ENCODE assay signal across 14 cellular contexts in genomic region chr14:53458368-53458814, GRCh38.
DNase-seq lines count a peak whose midpoint lies in the region; ATAC-seq and TF ChIP-seq lines count a peak whose summit lies in the region.
"Had no signal": no experiment of that assay in that cellular context is flagged by ENCODE, and none has a peak within 500 bp of the region (broad histone marks: within the 10 kb centered on the region; RNA-seq: fewer than 3 reads in every experiment).

No MANE protein-coding gene starts in this region.

- DNase-seq in GM23248 (peak; percentile 53), fibroblast of pulmonary artery (ENCODE audit: low read depth) (peak; percentile 69), skeletal muscle cell (ENCODE audit: low read depth) (peak; percentile 17), NOMO-1 treated with DMSO at 0.1 percent for 48 hours (lab: John Stamatoyannopoulos, UW; ENCODE audit: unreplicated experiment) (no peak), Kasumi-1 (lab: John Stamatoyannopoulos, UW) (no peak)
- no peak for DNase-seq in stimulated activated CD4-positive, alpha-beta T cell treated with anti-CD3 and anti-CD28 coated beads, Interleukin-4, amount 100 ng/mL, for 4 hours
- DNase-seq: activated CD8-positive, alpha-beta memory T cell treated with anti-CD3 and anti-CD28 coated beads, Interleukin-2, amount 10 ng/mL, durations not matched to agents 7 days and 5 days; anterior cingulate cortex; GF-D8; NCI-H2171; T-cell had no signal

- H3F3A ChIP-seq in GM23248 (ENCODE audit: insufficient read depth): peaks cover 9% of the 10 kb centered on the region

- TF ChIP-seq CTCF in fibroblast of pulmonary artery (IDR thresholded peaks at IDR 0.05; ENCODE audit: low read length, missing control alignments): no peak

- H3K4me1 ChIP-seq in GM23248 (ENCODE audit: insufficient read depth): peaks cover 15% of the 10 kb centered on the region

- no peak overlapping the region for H3K9ac ChIP-seq in GM23248

- no peak overlapping the region for H2AFZ ChIP-seq in GM23248

- no peak overlapping the region for H3K27ac ChIP-seq in GM23248
- H3K27ac ChIP-seq: vagina had no signal

- H3K4me2 ChIP-seq in GM23248 (ENCODE audit: unreplicated experiment): peak overlapping the region; percentile 57

- no peaks in the 10 kb centered on the region for H4K20me1 ChIP-seq in GM23248 (ENCODE audit: insufficient read depth)

- 4 to 10% methylated on average over 2 of the region's 2 CpGs for WGBS in GM23248 (ENCODE audit: low coverage in 1 of 2, low lambda C conversion rate in 2 of 2, missing lambda C conversion rate in 2 of 2), 2 experiments

- H3K9me3 ChIP-seq in GM23248 (ENCODE audit: low read depth): no peaks in the 10 kb centered on the region
- H3K9me3 ChIP-seq: vagina had no signal

- no peaks in the 10 kb centered on the region for H3K36me3 ChIP-seq in GM23248 (ENCODE audit: low read depth)
- H3K36me3 ChIP-seq: vagina had no signal

- H3K9me2 ChIP-seq in GM23248 (ENCODE audit: insufficient read depth): 0 out of 2 replicates have a peak, but pooled peaks cover 3% of the 10 kb centered on the region

- H3K4me3 ChIP-seq in GM23248: peak overlapping the region; percentile 34
- no peak overlapping the region for H3K4me3 ChIP-seq in fibroblast of pulmonary artery (replicated peaks; ENCODE audit: low read depth, low read length)
- H3K4me3 ChIP-seq in skeletal muscle cell (ENCODE audit: low read depth, low read length): no peak overlapping the region
- H3K4me3 ChIP-seq: vagina had no signal

- H3K27me3 ChIP-seq in GM23248 (replicated peaks; ENCODE audit: insufficient read depth): no peaks in the 10 kb centered on the region
- H3K27me3 ChIP-seq: vagina had no signal

- H3K79me2 ChIP-seq in GM23248 (ENCODE audit: insufficient read depth): no peaks in the 10 kb centered on the region

- ATAC-seq in SK-N-SH treated with all-trans-retinoic acid at 6 μM for 48 hours (peak; percentile 69), HG03095 (IDR thresholded peaks at IDR 0.05; ENCODE audit: unreplicated experiment) (no peak)
- ATAC-seq: activated CD8-positive, alpha-beta memory T cell treated with anti-CD3 and anti-CD28 coated beads, Interleukin-2, amount 10 ng/mL, durations not matched to agents 7 days and 5 days; T-cell had no signal

- in situ Hi-C loops in GM23248 (cut with MboI): no loop called here

TF ChIP-seq in SK-N-SH treated with all-trans-retinoic acid at 6 μM for 48 hours, 23 proteins besides CTCF, POLR2A, EP300 and RAD21:
- TF ChIP-seq ZNF565 (CRISPR knock-in tag; conservative IDR thresholded peaks at IDR 0.05; ENCODE audit: low read depth): no peak
- peak; percentile 16; the same call in 1 of the 2 replicates for TF ChIP-seq CREB5 (CRISPR knock-in tag; IDR thresholded peaks at IDR 0.05; ENCODE audit: low read depth)
- TF ChIP-seq ISL1 (CRISPR knock-in tag; IDR thresholded peaks at IDR 0.05): peak; percentile 94

Comparison
In these comparisons a context has a peak if more than half of its experiments do, and no peak if none do; other contexts are left out.
1. DNase-seq: peak in GM23248 (single experiment), fibroblast of pulmonary artery (single experiment) and skeletal muscle cell (single experiment); none in NOMO-1 treated with DMSO at 0.1 percent for 48 hours (single experiment), Kasumi-1 (0 of 2) and stimulated activated CD4-positive, alpha-beta T cell treated with anti-CD3 and anti-CD28 coated beads, Interleukin-4, amount 100 ng/mL, for 4 hours (0 of 2).